Comparison of ENCODE assay signal across 12 cellular contexts in the genomic region with DNA sequence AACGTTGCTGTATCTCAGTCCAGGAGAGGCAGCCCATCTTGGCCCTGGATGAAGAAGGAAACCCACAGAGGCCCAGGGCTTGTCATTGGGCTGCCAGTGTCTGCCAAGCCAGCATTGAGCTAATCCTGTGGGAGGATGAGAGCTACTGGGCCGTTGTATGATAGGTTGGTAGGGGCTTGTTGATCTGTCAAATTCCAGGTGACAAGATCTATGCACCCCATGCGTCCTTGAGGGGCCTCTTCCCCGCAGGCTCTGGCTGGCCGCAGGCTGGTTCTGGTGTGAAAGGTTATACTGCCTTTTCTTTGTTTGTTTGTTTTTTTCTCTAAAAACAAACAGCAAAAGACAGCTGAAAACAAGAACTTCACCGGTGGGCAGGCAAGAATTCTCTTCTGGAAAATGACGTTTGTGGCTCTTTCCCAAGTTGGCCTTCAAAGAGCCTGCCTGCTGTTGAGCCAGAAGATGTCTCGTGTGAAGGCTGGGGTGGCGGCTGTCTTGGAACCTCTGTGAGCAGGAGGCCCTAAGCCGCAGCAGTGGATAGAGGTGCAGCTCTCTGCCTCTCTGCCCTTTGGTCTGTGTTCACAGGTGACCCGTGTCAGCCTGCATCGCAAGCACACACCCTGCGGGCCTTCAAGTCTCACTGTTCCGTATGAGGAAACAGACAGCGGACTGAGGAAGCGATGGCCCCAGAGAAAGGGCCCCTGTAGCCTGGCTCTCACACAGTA. TPM values are rescaled to one million over a fixed set of nuclear protein-coding genes. Genes with fewer than 3 reads are reported as not detected.
DNase-seq lines count a peak whose midpoint lies in the region; ATAC-seq, FAIRE-seq and TF ChIP-seq lines count a peak whose summit lies in the region.
"Had no signal": no experiment of that assay in that cellular context is flagged by ENCODE, and none has a peak within 500 bp of the region (broad histone marks: within the 10 kb centered on the region; RNA-seq: fewer than 3 reads in every experiment).

No MANE protein-coding gene starts in this region.

- DNase-seq in chondrocyte (ENCODE audit: low spot score) (no peak), HepG2 (ENCODE audit: low spot score) (peak; percentile 58), RPMI8226 (no peak), NCI-H1417 treated with DMSO at 0.1 percent for 48 hours (lab: John Stamatoyannopoulos, UW) (no peak)
- no peak for DNase-seq in stimulated activated naive B cell treated with anti-CD40 and anti-IgM and Interleukin-4, amounts not matched to agents 10 μg/mL and 1 μg/mL and 100 μg/mL, for 72 hours
- no peak for DNase-seq in stimulated activated naive CD4-positive, alpha-beta T cell treated with Interleukin-2 at 50 U/mL for 16 hours (lab: John Stamatoyannopoulos, UW)
- DNase-seq: activated CD4-positive, alpha-beta T cell treated with anti-CD3 and anti-CD28 coated beads for 36 hours; EL had no signal

- peak overlapping the region; percentile 88 for H3K4me2 ChIP-seq in HepG2 (ENCODE audit: low read depth, low read length)

- no peaks in the 10 kb centered on the region for H3K79me2 ChIP-seq in HepG2 (ENCODE audit: insufficient read depth, low read length)

- H3K4me3 Mint-ChIP-seq in chondrocyte (ENCODE audit: unreplicated experiment): no peak overlapping the region
- peak overlapping the region in 1 of 2 donors; percentile 43 for H3K4me3 Mint-ChIP-seq in stimulated activated naive B cell treated with anti-CD40 and anti-IgM and Interleukin-4, amounts not matched to agents 10 μg/mL and 1 μg/mL and 100 μg/mL, for 72 hours
- H3K4me3 Mint-ChIP-seq: activated CD4-positive, alpha-beta T cell treated with anti-CD3 and anti-CD28 coated beads for 36 hours; central memory CD8-positive, alpha-beta T cell had no signal

- peaks cover 28% of the 10 kb centered on the region for H3K36me3 Mint-ChIP-seq in chondrocyte (ENCODE audit: low read depth)
- H3K36me3 Mint-ChIP-seq in stimulated activated naive B cell treated with anti-CD40 and anti-IgM and Interleukin-4, amounts not matched to agents 10 μg/mL and 1 μg/mL and 100 μg/mL, for 72 hours: peaks cover 32 to 48% of the 10 kb centered on the region in 2 donors

- CTCF ChIA-PET in HepG2 (lab: Yijun Ruan, JAX; ENCODE audit: low intra/inter-chr PET ratio, low total read pairs): no interaction called here

- FAIRE-seq in HepG2 (lab: Jason Lieb, UNC): peak; percentile 36

- TSS peak; percentile 67 for BruUV-seq in HepG2 (replicated peaks; lab: Mats Ljungman, UMichigan)

- TF ChIP-seq RAD21 in HepG2 (CRISPR knock-in tag; IDR thresholded peaks at IDR 0.05): no peak

- H3K4me1 ChIP-seq in HepG2 (ENCODE audit: insufficient read depth, low read length): peaks cover 42% of the 10 kb centered on the region

- ATAC-seq in HepG2 (peak; percentile 75), HG02588 (IDR thresholded peaks at IDR 0.05; ENCODE audit: unreplicated experiment) (no peak)
- ATAC-seq in stimulated activated naive B cell treated with anti-CD40 and anti-IgM and Interleukin-4, amounts not matched to agents 10 μg/mL and 1 μg/mL and 100 μg/mL, for 72 hours (replicated peaks): peak in 1 of 2 donors; percentile 79
- ATAC-seq: activated CD4-positive, alpha-beta T cell treated with anti-CD3 and anti-CD28 coated beads for 36 hours had no signal

- no peak; a peak in 1 of 4 replicates for TF ChIP-seq POLR2A in HepG2 (IDR thresholded peaks at IDR 0.05; ENCODE audit: insufficient read depth in 1 of 2, low read depth in 2 of 2, low read length in 2 of 2)

- WGBS in HepG2 (ENCODE audit: low lambda C conversion rate): 4% methylated on average over 13 of the region's 16 CpGs

- intact Hi-C loops in HepG2 (cut with micrococcal nuclease; ENCODE audit: unreplicated experiment): loop anchor here (2.0 kb wide), 1 partner anchor 71 kb away; the partner anchor contains the start of gene WBP1L

- no peaks in the 10 kb centered on the region for H3K27me3 Mint-ChIP-seq in chondrocyte (ENCODE audit: low read depth)
- H3K27me3 Mint-ChIP-seq in stimulated activated naive B cell treated with anti-CD40 and anti-IgM and Interleukin-4, amounts not matched to agents 10 μg/mL and 1 μg/mL and 100 μg/mL, for 72 hours: no peaks in the 10 kb centered on the region
- H3K27me3 Mint-ChIP-seq: activated CD4-positive, alpha-beta T cell treated with anti-CD3 and anti-CD28 coated beads for 36 hours; central memory CD8-positive, alpha-beta T cell had no signal

- H3K27ac ChIP-seq in KOPT-K1 (ENCODE audit: low read depth, low read length, poor library complexity, severe bottlenecking) (peak overlapping the region; percentile 93), HepG2 (ENCODE audit: extremely low read length, insufficient read depth, low read length) (peak overlapping the region; percentile 90)

- peak overlapping the region; percentile 98 for H3K27ac Mint-ChIP-seq in chondrocyte (ENCODE audit: unreplicated experiment)
- peak overlapping the region; percentile 75 for H3K27ac Mint-ChIP-seq in stimulated activated naive B cell treated with anti-CD40 and anti-IgM and Interleukin-4, amounts not matched to agents 10 μg/mL and 1 μg/mL and 100 μg/mL, for 72 hours
- H3K27ac Mint-ChIP-seq: activated CD4-positive, alpha-beta T cell treated with anti-CD3 and anti-CD28 coated beads for 36 hours had no signal

- H3K9me3 Mint-ChIP-seq in chondrocyte (ENCODE audit: low read depth): no peaks in the 10 kb centered on the region
- H3K9me3 Mint-ChIP-seq in stimulated activated naive B cell treated with anti-CD40 and anti-IgM and Interleukin-4, amounts not matched to agents 10 μg/mL and 1 μg/mL and 100 μg/mL, for 72 hours: no peaks in the 10 kb centered on the region
- H3K9me3 Mint-ChIP-seq: central memory CD8-positive, alpha-beta T cell had no signal

- peaks cover 41% of the 10 kb centered on the region for H3K4me1 Mint-ChIP-seq in chondrocyte (ENCODE audit: low read depth)
- H3K4me1 Mint-ChIP-seq in stimulated activated naive B cell treated with anti-CD40 and anti-IgM and Interleukin-4, amounts not matched to agents 10 μg/mL and 1 μg/mL and 100 μg/mL, for 72 hours: peaks cover 14 to 61% of the 10 kb centered on the region in 2 donors

- TF ChIP-seq EP300 in HepG2 (IDR thresholded peaks at IDR 0.05; ENCODE audit: low read depth in 2 of 2, low read length in 2 of 2) (no peak), HepG2 (CRISPR knock-in tag; IDR thresholded peaks at IDR 0.05; ENCODE audit: borderline replicate concordance) (no peak)

- H3K36me3 ChIP-seq in KOPT-K1 (ENCODE audit: insufficient read depth, low read length) (peaks cover 55% of the 10 kb centered on the region), HepG2 (replicated peaks in 1 of 2; ENCODE audit: control insufficient read depth in 1 of 2, insufficient read depth in 2 of 2, low read length in 2 of 2) (peaks cover 4 to 12% of the 10 kb centered on the region in 2 experiments; a peak in 3 of 5 replicates)

- in situ Hi-C loops in HepG2 (cut with HindIII; ENCODE audit: extremely low pct_ligation_motif_present, low pct_unique_long_range_greater_than_20kb): loop anchor here (10.0 kb wide), 1 partner anchor 69 kb away; the partner anchor contains the start of gene WBP1L

- peak overlapping the region; percentile 31 for H2AFZ ChIP-seq in HepG2 (ENCODE audit: low read length)

- no peaks in the 10 kb centered on the region for H3K9me3 ChIP-seq in KOPT-K1 (ENCODE audit: insufficient read depth, low read length, poor library complexity, severe bottlenecking)
- H3K9me3 ChIP-seq in HepG2 (ENCODE audit: low read length): no peaks in the 10 kb centered on the region

- TF ChIP-seq CTCF in chondrocyte (IDR thresholded peaks at IDR 0.05): no peak
- TF ChIP-seq CTCF in HepG2 (CRISPR knock-in tag; IDR thresholded peaks at IDR 0.05): no peak

- H3K9ac ChIP-seq in HepG2 (ENCODE audit: insufficient read depth, low read depth, low read length): peak overlapping the region; percentile 65

- peak overlapping the region; percentile 3 to 56 (median 26); a peak in 3 of 6 replicates for H3K4me3 ChIP-seq in HepG2 (replicated peaks in 1 of 3; ENCODE audit: insufficient read depth in 1 of 3, low read depth in 2 of 3, low read length in 3 of 3)

- no peaks in the 10 kb centered on the region for H4K20me1 ChIP-seq in HepG2 (ENCODE audit: insufficient read depth, low read length)

- POLR2A ChIA-PET in HepG2 (lab: Yijun Ruan, JAX): interaction anchor here (0.7 to 3.1 kb wide), 11 partner anchors 14 to 147 kb away, joined by 3 to 25 read pairs (median 3); partner anchors contain the start of genes CNNM2 and WBP1L

- no peaks in the 10 kb centered on the region for H3K27me3 ChIP-seq in HepG2 (ENCODE audit: control insufficient read depth in 1 of 2, insufficient read depth in 2 of 2, low read length in 2 of 2)

RNA-seq across cellular contexts. Expression of gene CYP17A1, which starts 23.3 kb away (rescaled TPM):
- total RNA-seq in chondrocyte (not detected in 3 replicates), HepG2 (2016; rRNA removed; fragmentation: Illumina TruSeq; extraction: Trizol) (0.13 and 0.14 TPM in 2 replicates)
- 0.18 TPM in 1 of 2 replicates, not detected in the other for total RNA-seq in HepG2 (2016; cell fraction: cytosol; rRNA removed; fragmentation: Illumina TruSeq; extraction: Trizol; ENCODE audit: low read depth)
- total RNA-seq in HepG2 (2016; cell fraction: insoluble cytoplasmic fraction; rRNA removed; fragmentation: Illumina TruSeq; extraction: Trizol): 0.15 TPM in 1 of 2 replicates, not detected in the other
- total RNA-seq in HepG2 (2016; cell fraction: membrane; rRNA removed; fragmentation: Illumina TruSeq; extraction: Trizol): 0.14 TPM in 1 of 2 replicates, not detected in the other
- not detected in 2 replicates for total RNA-seq in HepG2 (2016; cell fraction: nucleus; rRNA removed; fragmentation: Illumina TruSeq; extraction: Trizol)
- polyA plus RNA-seq in HepG2 (2011; rRNA removed): 1.1 and 3.5 TPM in 2 replicates
- 0.87 and 3.2 TPM in 2 replicates for polyA plus RNA-seq in HepG2 (2011; cell fraction: cytosol; rRNA removed)
- 0.51 and 2.0 TPM in 2 replicates for polyA plus RNA-seq in HepG2 (2011; cell fraction: nucleus; rRNA removed)
- polyA plus RNA-seq in HepG2 (2012): 8.8 and 14.0 TPM in 2 replicates
- 0.08 and 0.10 TPM in 2 replicates for polyA plus RNA-seq in HepG2 (2016; cell fraction: cytosol; fragmentation: Illumina TruSeq; extraction: Trizol; ENCODE audit: low read depth)
- polyA plus RNA-seq in HepG2 (2016; cell fraction: insoluble cytoplasmic fraction; fragmentation: Illumina TruSeq; extraction: Trizol; ENCODE audit: low read depth): 0.16 TPM in 1 of 2 replicates, not detected in the other
- polyA plus RNA-seq in HepG2 (2016; cell fraction: membrane; fragmentation: Illumina TruSeq; extraction: Trizol; ENCODE audit: low read depth): 1.4 TPM in 1 of 2 replicates, not detected in the other
- polyA plus RNA-seq in HepG2 (2016; cell fraction: nucleus; fragmentation: Illumina TruSeq; extraction: Trizol; ENCODE audit: insufficient read depth, low read depth): 0.57 TPM in 1 of 2 replicates, not detected in the other
- 1.7 TPM in 1 of 2 replicates, not detected in the other for polyA minus RNA-seq in HepG2 (2011; rRNA and poly(A)+ RNA removed; ENCODE audit: low replicate concordance)
- polyA minus RNA-seq in HepG2 (2011; cell fraction: cytosol; rRNA and poly(A)+ RNA removed): 0.44 and 2.8 TPM in 2 replicates
- polyA minus RNA-seq in HepG2 (2011; cell fraction: nucleus; rRNA and poly(A)+ RNA removed): 0.39 and 1.5 TPM in 2 replicates
- total RNA-seq: activated CD4-positive, alpha-beta T cell treated with anti-CD3 and anti-CD28 coated beads for 36 hours; MCF 10A had no signal

RNA-seq across cellular contexts. Expression of gene BORCS7, which starts 40.2 kb away (rescaled TPM):
- total RNA-seq in chondrocyte (15.5 to 23.4 TPM (median 17.5 TPM) in 3 replicates), HepG2 (2016; rRNA removed; fragmentation: Illumina TruSeq; extraction: Trizol) (23.8 and 28.8 TPM in 2 replicates)
- total RNA-seq in HepG2 (2016; cell fraction: cytosol; rRNA removed; fragmentation: Illumina TruSeq; extraction: Trizol; ENCODE audit: low read depth): 3.8 and 4.1 TPM in 2 replicates
- total RNA-seq in HepG2 (2016; cell fraction: insoluble cytoplasmic fraction; rRNA removed; fragmentation: Illumina TruSeq; extraction: Trizol): 23.3 and 33.1 TPM in 2 replicates
- 10.2 and 12.8 TPM in 2 replicates for total RNA-seq in HepG2 (2016; cell fraction: membrane; rRNA removed; fragmentation: Illumina TruSeq; extraction: Trizol)
- total RNA-seq in HepG2 (2016; cell fraction: nucleus; rRNA removed; fragmentation: Illumina TruSeq; extraction: Trizol): 12.8 and 13.6 TPM in 2 replicates
- polyA plus RNA-seq in HepG2 (2011; rRNA removed): 29.4 and 33.6 TPM in 2 replicates
- 28.0 and 35.3 TPM in 2 replicates for polyA plus RNA-seq in HepG2 (2011; cell fraction: cytosol; rRNA removed)
- polyA plus RNA-seq in HepG2 (2011; cell fraction: nucleus; rRNA removed): 12.6 and 16.4 TPM in 2 replicates
- polyA plus RNA-seq in HepG2 (2012): 27.9 and 31.1 TPM in 2 replicates
- polyA plus RNA-seq in HepG2 (2016; cell fraction: cytosol; fragmentation: Illumina TruSeq; extraction: Trizol; ENCODE audit: low read depth): 5.4 and 5.8 TPM in 2 replicates
- 32.6 and 40.5 TPM in 2 replicates for polyA plus RNA-seq in HepG2 (2016; cell fraction: insoluble cytoplasmic fraction; fragmentation: Illumina TruSeq; extraction: Trizol; ENCODE audit: low read depth)
- 10.3 and 13.0 TPM in 2 replicates for polyA plus RNA-seq in HepG2 (2016; cell fraction: membrane; fragmentation: Illumina TruSeq; extraction: Trizol; ENCODE audit: low read depth)
- 19.0 and 22.2 TPM in 2 replicates for polyA plus RNA-seq in HepG2 (2016; cell fraction: nucleus; fragmentation: Illumina TruSeq; extraction: Trizol; ENCODE audit: insufficient read depth, low read depth)
- polyA minus RNA-seq in HepG2 (2011; rRNA and poly(A)+ RNA removed; ENCODE audit: low replicate concordance): 9.9 and 17.1 TPM in 2 replicates
- 7.5 and 8.2 TPM in 2 replicates for polyA minus RNA-seq in HepG2 (2011; cell fraction: cytosol; rRNA and poly(A)+ RNA removed)
- 26.7 and 33.2 TPM in 2 replicates for polyA minus RNA-seq in HepG2 (2011; cell fraction: nucleus; rRNA and poly(A)+ RNA removed)

RNA-seq across cellular contexts. Expression of gene AS3MT, which starts 55.4 kb away (rescaled TPM):
- total RNA-seq in chondrocyte (2.2 to 3.7 TPM (median 2.3 TPM) in 3 replicates), HepG2 (2016; rRNA removed; fragmentation: Illumina TruSeq; extraction: Trizol) (17.4 and 27.3 TPM in 2 replicates)
- 6.0 and 6.4 TPM in 2 replicates for total RNA-seq in HepG2 (2016; cell fraction: cytosol; rRNA removed; fragmentation: Illumina TruSeq; extraction: Trizol; ENCODE audit: low read depth)
- total RNA-seq in HepG2 (2016; cell fraction: insoluble cytoplasmic fraction; rRNA removed; fragmentation: Illumina TruSeq; extraction: Trizol): 18.5 and 26.0 TPM in 2 replicates
- total RNA-seq in HepG2 (2016; cell fraction: membrane; rRNA removed; fragmentation: Illumina TruSeq; extraction: Trizol): 10.3 and 11.3 TPM in 2 replicates
- total RNA-seq in HepG2 (2016; cell fraction: nucleus; rRNA removed; fragmentation: Illumina TruSeq; extraction: Trizol): 8.2 and 11.9 TPM in 2 replicates
- 8.3 and 8.7 TPM in 2 replicates for polyA plus RNA-seq in HepG2 (2011; rRNA removed)
- 5.8 and 7.5 TPM in 2 replicates for polyA plus RNA-seq in HepG2 (2011; cell fraction: cytosol; rRNA removed)
- 3.2 and 3.9 TPM in 2 replicates for polyA plus RNA-seq in HepG2 (2011; cell fraction: nucleus; rRNA removed)
- 11.6 and 20.7 TPM in 2 replicates for polyA plus RNA-seq in HepG2 (2012)
- polyA plus RNA-seq in HepG2 (2016; cell fraction: cytosol; fragmentation: Illumina TruSeq; extraction: Trizol; ENCODE audit: low read depth): 4.8 and 5.8 TPM in 2 replicates
- polyA plus RNA-seq in HepG2 (2016; cell fraction: insoluble cytoplasmic fraction; fragmentation: Illumina TruSeq; extraction: Trizol; ENCODE audit: low read depth): 26.9 and 30.9 TPM in 2 replicates
- 9.9 and 10.8 TPM in 2 replicates for polyA plus RNA-seq in HepG2 (2016; cell fraction: membrane; fragmentation: Illumina TruSeq; extraction: Trizol; ENCODE audit: low read depth)
- 14.1 and 15.2 TPM in 2 replicates for polyA plus RNA-seq in HepG2 (2016; cell fraction: nucleus; fragmentation: Illumina TruSeq; extraction: Trizol; ENCODE audit: insufficient read depth, low read depth)
- polyA minus RNA-seq in HepG2 (2011; rRNA and poly(A)+ RNA removed; ENCODE audit: low replicate concordance): 4.1 TPM in 1 of 2 replicates, not detected in the other
- 2.7 and 3.0 TPM in 2 replicates for polyA minus RNA-seq in HepG2 (2011; cell fraction: cytosol; rRNA and poly(A)+ RNA removed)
- polyA minus RNA-seq in HepG2 (2011; cell fraction: nucleus; rRNA and poly(A)+ RNA removed): 5.3 and 7.8 TPM in 2 replicates
